In genomic region chr1:56424744-56425493, GRCh38 we compare ENCODE assay signal across 10 cellular contexts.
DNase-seq lines count a peak whose midpoint lies in the region; ATAC-seq and TF ChIP-seq lines count a peak whose summit lies in the region.
"Had no signal": no experiment of that assay in that cellular context is flagged by ENCODE, and none has a peak within 500 bp of the region (broad histone marks: within the 10 kb centered on the region; RNA-seq: fewer than 3 reads in every experiment).

No MANE protein-coding gene starts in this region.

- no peak overlapping the region for H3K4me3 Mint-ChIP-seq in activated CD4-positive, alpha-beta T cell treated with anti-CD3 and anti-CD28 coated beads, Interleukin-2, amount 10 ng/mL, durations not matched to agents 24 days and 14 days

- H3K9me3 Mint-ChIP-seq in activated CD4-positive, alpha-beta T cell treated with anti-CD3 and anti-CD28 coated beads, Interleukin-2, amount 10 ng/mL, durations not matched to agents 24 days and 14 days = no peaks in the 10 kb centered on the region

- H3K36me3 Mint-ChIP-seq in activated CD4-positive, alpha-beta T cell treated with anti-CD3 and anti-CD28 coated beads, Interleukin-2, amount 10 ng/mL, durations not matched to agents 24 days and 14 days (ENCODE audit: low read depth) = no peaks in the 10 kb centered on the region

- peak in 1 of 4 donors; percentile 24 for TF ChIP-seq POLR2A in upper lobe of left lung (IDR thresholded peaks at IDR 0.05)

- H3K4me1 ChIP-seq in right atrium auricular region (peaks cover 0 to 14% of the 10 kb centered on the region in 2 donors), upper lobe of left lung (peaks cover 0 to 4% (median 0%) of the 10 kb centered on the region in 4 donors)

- TF ChIP-seq CTCF in right atrium auricular region (IDR thresholded peaks at IDR 0.05) (no peak), upper lobe of left lung (IDR thresholded peaks at IDR 0.05) (no peak)

- H3K27me3 Mint-ChIP-seq in activated CD4-positive, alpha-beta T cell treated with anti-CD3 and anti-CD28 coated beads, Interleukin-2, amount 10 ng/mL, durations not matched to agents 24 days and 14 days = no peaks in the 10 kb centered on the region

- DNase-seq in activated CD4-positive, alpha-beta T cell treated with anti-CD3 and anti-CD28 coated beads for 48 hours = peak; percentile 4
- no peak for DNase-seq in activated CD4-positive, alpha-beta T cell treated with anti-CD3 and anti-CD28 coated beads, Interleukin-2, amount 10 ng/mL, durations not matched to agents 24 days and 14 days
- DNase-seq in T1000 (lab: John Stamatoyannopoulos, UW) (peak; percentile 41), right atrium auricular region (ENCODE audit: low spot score) (peak; percentile 90), upper lobe of left lung (peak in 1 of 2 donors; percentile 71), NCI-H1417 treated with DMSO at 0.1 percent for 48 hours (lab: John Stamatoyannopoulos, UW) (no peak)
- no peak for DNase-seq in stimulated activated CD4-positive, alpha-beta T cell treated with anti-CD3 and anti-CD28 coated beads, Interleukin-4, amount 100 ng/mL, for 4 hours
- DNase-seq: T-helper 1 cell had no signal

- H3K36me3 ChIP-seq in right atrium auricular region (no peaks in the 10 kb centered on the region), upper lobe of left lung (no peaks in the 10 kb centered on the region)
- H3K36me3 ChIP-seq: HAP-1 had no signal

- no peak overlapping the region for H3K27ac Mint-ChIP-seq in activated CD4-positive, alpha-beta T cell treated with anti-CD3 and anti-CD28 coated beads, Interleukin-2, amount 10 ng/mL, durations not matched to agents 24 days and 14 days

- H3K4me3 ChIP-seq in right atrium auricular region (no peak overlapping the region), upper lobe of left lung (no peak overlapping the region)
- H3K4me3 ChIP-seq: HAP-1 had no signal

- no peaks in the 10 kb centered on the region for H3K4me1 Mint-ChIP-seq in activated CD4-positive, alpha-beta T cell treated with anti-CD3 and anti-CD28 coated beads, Interleukin-2, amount 10 ng/mL, durations not matched to agents 24 days and 14 days

- intact Hi-C loops in activated CD4-positive, alpha-beta T cell treated with anti-CD3 and anti-CD28 coated beads, Interleukin-2, amount 10 ng/mL, durations not matched to agents 24 days and 14 days (cut with micrococcal nuclease) = no loop called here

- H3K27ac ChIP-seq in right atrium auricular region (peak overlapping the region; percentile 43 to 76), upper lobe of left lung (peak overlapping the region in 2 of 4 donors; percentile 31 to 45)

- no peaks in the 10 kb centered on the region for H3K9me3 ChIP-seq in right atrium auricular region
- no peaks in the 10 kb centered on the region for H3K9me3 ChIP-seq in upper lobe of left lung
- H3K9me3 ChIP-seq: HAP-1 had no signal

- no peaks in the 10 kb centered on the region for H3K27me3 ChIP-seq in right atrium auricular region
- no peaks in the 10 kb centered on the region for H3K27me3 ChIP-seq in upper lobe of left lung

- 76 to 78% methylated on average over 6 of the region's 6 CpGs for WGBS in upper lobe of left lung, 2 donors

- no peak for TF ChIP-seq EP300 in upper lobe of left lung (IDR thresholded peaks at IDR 0.05)

- ATAC-seq in upper lobe of left lung (ENCODE audit: low FRiP score in 2 of 2) = peak; percentile 75 to 93
- ATAC-seq in GM19035 (IDR thresholded peaks at IDR 0.05; ENCODE audit: unreplicated experiment) = no peak

Comparison
In these comparisons a context has a peak if more than half of its experiments do, and no peak if none do; other contexts are left out.
1. DNase-seq: peak in activated CD4-positive, alpha-beta T cell treated with anti-CD3 and anti-CD28 coated beads for 48 hours (single experiment), T1000 (single experiment) and right atrium auricular region (single experiment); none in activated CD4-positive, alpha-beta T cell treated with anti-CD3 and anti-CD28 coated beads, Interleukin-2, amount 10 ng/mL, durations not matched to agents 24 days and 14 days (single experiment), stimulated activated CD4-positive, alpha-beta T cell treated with anti-CD3 and anti-CD28 coated beads, Interleukin-4, amount 100 ng/mL, for 4 hours (0 of 2) and NCI-H1417 treated with DMSO at 0.1 percent for 48 hours (single experiment).